ENCODE assay signal across 29 cellular contexts in genomic region chr6:118569498-118569897, GRCh38. TPM values are rescaled to one million over a fixed set of nuclear protein-coding genes. Genes with fewer than 3 reads are reported as not detected.
"Had no signal": no experiment of that assay in that cellular context is flagged by ENCODE, and none has a peak within 500 bp of the region (broad histone marks: within the 10 kb centered on the region; RNA-seq: fewer than 3 reads in every experiment).

No MANE protein-coding gene starts in this region.

- H3K9ac ChIP-seq: SK-N-SH had no signal

- H3K4me3 ChIP-seq: Peyer's patch, SJCRH30 had no signal

- H3K4me2 ChIP-seq: SK-N-SH had no signal

- H3K27ac Mint-ChIP-seq: activated CD4-positive, alpha-beta memory T cell treated with anti-CD3 and anti-CD28 coated beads, Interleukin-2, amount 10 ng/mL, durations not matched to agents 7 days and 5 days; activated CD4-positive, alpha-beta T cell treated with anti-CD3 and anti-CD28 coated beads for 36 hours; activated naive CD4-positive, alpha-beta T cell treated with anti-CD3 and anti-CD28 coated beads, Interleukin-2, amount 10 ng/mL, durations not matched to agents 7 days and 5 days; activated naive CD8-positive, alpha-beta T cell treated with anti-CD3 and anti-CD28 coated beads for 36 hours; activated T-helper 17 cell treated with anti-CD3 and anti-CD28 coated beads, Interleukin-2, amount 50 U/mL, for 72 hours had no signal

- H3K4me1 ChIP-seq: Peyer's patch had no signal

- H3K27me3 ChIP-seq: Peyer's patch, SJCRH30 had no signal

- H3K27me3 Mint-ChIP-seq: activated CD4-positive, alpha-beta memory T cell treated with anti-CD3 and anti-CD28 coated beads, Interleukin-2, amount 10 ng/mL, durations not matched to agents 7 days and 5 days; activated CD4-positive, alpha-beta T cell treated with anti-CD3 and anti-CD28 coated beads for 36 hours; activated naive CD4-positive, alpha-beta T cell treated with anti-CD3 and anti-CD28 coated beads, Interleukin-2, amount 10 ng/mL, durations not matched to agents 7 days and 5 days; activated naive CD8-positive, alpha-beta T cell treated with anti-CD3 and anti-CD28 coated beads for 36 hours; activated T-helper 17 cell treated with anti-CD3 and anti-CD28 coated beads, Interleukin-2, amount 50 U/mL, for 72 hours had no signal

- H3K4me3 Mint-ChIP-seq: activated CD4-positive, alpha-beta memory T cell treated with anti-CD3 and anti-CD28 coated beads, Interleukin-2, amount 10 ng/mL, durations not matched to agents 7 days and 5 days; activated CD4-positive, alpha-beta T cell treated with anti-CD3 and anti-CD28 coated beads for 36 hours; activated naive CD4-positive, alpha-beta T cell treated with anti-CD3 and anti-CD28 coated beads, Interleukin-2, amount 10 ng/mL, durations not matched to agents 7 days and 5 days; activated naive CD8-positive, alpha-beta T cell treated with anti-CD3 and anti-CD28 coated beads for 36 hours; activated T-helper 17 cell treated with anti-CD3 and anti-CD28 coated beads, Interleukin-2, amount 50 U/mL, for 72 hours had no signal

- ATAC-seq: activated CD4-positive, alpha-beta T cell treated with anti-CD3 and anti-CD28 coated beads for 36 hours; activated T-helper 17 cell treated with anti-CD3 and anti-CD28 coated beads, Interleukin-2, amount 50 U/mL, for 72 hours had no signal

- H3K27ac ChIP-seq: Peyer's patch, RWPE1, SJCRH30, VCaP had no signal

- DNase-seq: activated CD4-positive, alpha-beta memory T cell treated with anti-CD3 and anti-CD28 coated beads, Interleukin-2, amount 10 ng/mL, durations not matched to agents 7 days and 5 days; activated CD4-positive, alpha-beta T cell treated with anti-CD3 and anti-CD28 coated beads for 36 hours; activated CD4-positive, alpha-beta T cell treated with anti-CD3 and anti-CD28 coated beads, Interleukin-2, amount 50 U/mL, for 1 hour; activated gamma-delta T cell treated with Interleukin-2 at 50 U/mL for 16 hours; activated naive CD4-positive, alpha-beta T cell treated with anti-CD3 and anti-CD28 coated beads, Interleukin-2, amount 10 ng/mL, durations not matched to agents 7 days and 5 days; activated naive CD8-positive, alpha-beta T cell treated with anti-CD3 and anti-CD28 coated beads for 36 hours; activated T-cell treated with anti-CD3 and anti-CD28 coated beads for 4 hours; activated T-cell treated with anti-CD3 and anti-CD28 coated beads, Interleukin-2, amount 50 U/mL, for 48 hours; caudate nucleus; MM.1S; NCI-H146; NCI-H187 treated with DMSO at 0.1 percent for 48 hours; NCI-H2081 treated with DMSO at 0.1 percent for 48 hours; NCI-H2171; NCI-H2227 treated with DMSO at 0.1 percent for 48 hours; NCI-H446 treated with DMSO at 0.1 percent for 48 hours; NCI-H524 treated with DMSO at 0.1 percent for 48 hours; NCI-H774; NK-92 treated with Interleukin-12 subunit alpha and Interleukin-12 subunit beta, amount 100 ng/mL, for 24 hours; Peyer's patch; Right ventricle myocardium superior; SJCRH30; SK-N-SH; T-helper 1 cell had no signal

RNA-seq across cellular contexts. Expression of gene PLN, which starts 21.4 kb away (rescaled TPM):
- total RNA-seq: activated CD4-positive, alpha-beta memory T cell treated with anti-CD3 and anti-CD28 coated beads, Interleukin-2, amount 10 ng/mL, durations not matched to agents 7 days and 5 days; activated CD4-positive, alpha-beta T cell treated with anti-CD3 and anti-CD28 coated beads for 36 hours; activated CD8-positive, alpha-beta memory T cell treated with anti-CD3 and anti-CD28 coated beads for 36 hours; activated naive CD8-positive, alpha-beta T cell treated with anti-CD3 and anti-CD28 coated beads for 36 hours; T-helper 2 cell treated with Interferon-gamma antibody and Interleukin-4, amounts not matched to agents 100 ng/mL and 5 ng/mL, for 36 hours had no signal
- polyA plus RNA-seq: SK-N-SH had no signal
